ENCODE assay signal across 32 cellular contexts in the genomic region with DNA sequence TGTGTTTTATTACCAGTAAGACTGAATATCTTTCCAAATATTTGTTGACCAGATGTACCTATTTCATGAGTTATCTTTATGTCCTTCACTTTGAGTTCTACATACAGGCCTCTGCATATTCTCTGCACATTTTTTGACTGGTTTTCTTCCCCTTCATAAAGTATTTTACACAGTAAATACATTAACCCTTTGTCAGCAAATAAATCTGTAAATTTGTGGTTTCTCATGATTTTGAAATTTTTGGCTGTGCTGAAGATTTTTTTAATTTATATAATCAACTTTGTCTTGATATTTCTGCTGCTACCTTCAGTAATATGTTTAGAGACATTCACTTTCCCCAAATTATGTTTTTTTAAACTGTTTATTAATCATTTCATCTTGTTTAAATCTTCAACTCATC. TPM values are rescaled to one million over a fixed set of nuclear protein-coding genes. Genes with fewer than 3 reads are reported as not detected.
"Had no signal": no experiment of that assay in that cellular context is flagged by ENCODE, and none has a peak within 500 bp of the region (broad histone marks: within the 10 kb centered on the region; RNA-seq: fewer than 3 reads in every experiment).

No MANE protein-coding gene starts in this region.

- H3K4me1 ChIP-seq: pancreas, psoas muscle, spleen, stomach, thyroid gland, tibial nerve, vagina had no signal

- H3K36me3 Mint-ChIP-seq: naive B cell; naive thymus-derived CD8-positive, alpha-beta T cell; natural killer cell treated with Interleukin-12 subunit alpha and Interleukin-12 subunit beta and Interleukin-15 and Interleukin-18, amount 100 ng/mL, for 72 hours; stimulated activated memory B cell treated with anti-CD40 and anti-IgM and Interleukin-4, amounts not matched to agents 10 μg/mL and 1 μg/mL and 100 μg/mL, for 72 hours had no signal

- H3K27ac Mint-ChIP-seq: naive B cell; naive thymus-derived CD8-positive, alpha-beta T cell; natural killer cell treated with Interleukin-12 subunit alpha and Interleukin-12 subunit beta and Interleukin-15 and Interleukin-18, amount 100 ng/mL, for 72 hours; nephron progenitor cell; progenitor cell of endocrine pancreas; stimulated activated memory B cell treated with anti-CD40 and anti-IgM and Interleukin-4, amounts not matched to agents 10 μg/mL and 1 μg/mL and 100 μg/mL, for 72 hours; stimulated activated naive CD8-positive, alpha-beta T cell treated with anti-CD3 and anti-CD28 coated beads, Interleukin-15, Interleukin-2, amounts not matched to agents 100 ng/mL and 50 ng/mL, for 24 hours had no signal

- H3K9me3 Mint-ChIP-seq: natural killer cell treated with Interleukin-12 subunit alpha and Interleukin-12 subunit beta and Interleukin-15 and Interleukin-18, amount 100 ng/mL, for 72 hours; neural crest cell; stimulated activated naive CD8-positive, alpha-beta T cell treated with anti-CD3 and anti-CD28 coated beads, Interleukin-15, Interleukin-2, amounts not matched to agents 100 ng/mL and 50 ng/mL, for 24 hours had no signal

- H3K9me3 ChIP-seq: neutrophil, pancreas, psoas muscle, spleen, stomach, thoracic aorta, thyroid gland, tibial nerve, upper lobe of left lung, vagina had no signal

- FAIRE-seq: pancreas, urothelium cell line had no signal

- H3K4me2 ChIP-seq: smooth muscle cell had no signal

- H3K36me3 ChIP-seq: neutrophil, pancreas, spleen, stomach, thoracic aorta, thyroid gland, tibial nerve, upper lobe of left lung, vagina had no signal

- H3K27me3 ChIP-seq: neutrophil, pancreas, spleen, stomach, thyroid gland, tibial nerve, upper lobe of left lung, vagina had no signal

- ATAC-seq: naive thymus-derived CD8-positive, alpha-beta T cell; natural killer cell treated with Interleukin-12 subunit alpha and Interleukin-12 subunit beta and Interleukin-15 and Interleukin-18, amount 100 ng/mL, for 72 hours; pancreas; psoas muscle; right cardiac atrium; sciatic nerve; stimulated activated memory B cell treated with anti-CD40 and anti-IgM and Interleukin-4, amounts not matched to agents 10 μg/mL and 1 μg/mL and 100 μg/mL, for 72 hours had no signal

- H3K27ac ChIP-seq: neutrophil, pancreas, psoas muscle, skin epidermis, spleen, stomach, thoracic aorta, thyroid gland, tibial nerve, upper lobe of left lung, vagina had no signal

- H3K4me3 Mint-ChIP-seq: naive B cell; naive thymus-derived CD8-positive, alpha-beta T cell; natural killer cell treated with Interleukin-12 subunit alpha and Interleukin-12 subunit beta and Interleukin-15 and Interleukin-18, amount 100 ng/mL, for 72 hours; nephron progenitor cell; neural crest cell; stimulated activated memory B cell treated with anti-CD40 and anti-IgM and Interleukin-4, amounts not matched to agents 10 μg/mL and 1 μg/mL and 100 μg/mL, for 72 hours; stimulated activated naive CD8-positive, alpha-beta T cell treated with anti-CD3 and anti-CD28 coated beads, Interleukin-15, Interleukin-2, amounts not matched to agents 100 ng/mL and 50 ng/mL, for 24 hours had no signal

- H3K4me3 ChIP-seq: pancreas, psoas muscle, skin epidermis, smooth muscle cell, spleen, stomach, thoracic aorta, thyroid gland, tibial nerve, upper lobe of left lung, vagina had no signal

- H3K4me1 Mint-ChIP-seq: naive B cell; naive thymus-derived CD8-positive, alpha-beta T cell; neural crest cell; stimulated activated memory B cell treated with anti-CD40 and anti-IgM and Interleukin-4, amounts not matched to agents 10 μg/mL and 1 μg/mL and 100 μg/mL, for 72 hours had no signal

- DNase-seq: naive B cell; naive thymus-derived CD8-positive, alpha-beta T cell; nephron progenitor cell; nucleus accumbens; pancreas; posterior cingulate gyrus; psoas muscle; right cardiac atrium; spleen; stimulated activated CD4-positive, alpha-beta T cell treated with anti-CD3 and anti-CD28 coated beads, Interleukin-12 subunit alpha, Interleukin-12 subunit beta, amount 100 ng/mL, for 4 hours; stimulated activated CD4-positive, alpha-beta T cell treated with anti-CD3 and anti-CD28 coated beads, Interleukin-1b, Interleukin-23, amount 100 ng/mL, for 48 hours; stimulated activated CD4-positive, alpha-beta T cell treated with anti-CD3 and anti-CD28 coated beads, Interleukin-4, amount 100 ng/mL, for 1 hour; stimulated activated CD4-positive, alpha-beta T cell treated with anti-CD3 and anti-CD28 coated beads, Interleukin-4, amount 100 ng/mL, for 4 hours; stimulated activated CD8-positive, alpha-beta memory T cell treated with anti-CD3 and anti-CD28 coated beads, Interleukin-4, amount 100 ng/mL, for 48 hours; stimulated activated naive CD4-positive, alpha-beta T cell treated with Interleukin-2 at 50 U/mL for 16 hours; stomach; thyroid gland; trophoblast cell; upper lobe of left lung had no signal

- H3K27me3 Mint-ChIP-seq: natural killer cell treated with Interleukin-12 subunit alpha and Interleukin-12 subunit beta and Interleukin-15 and Interleukin-18, amount 100 ng/mL, for 72 hours; stimulated activated naive CD8-positive, alpha-beta T cell treated with anti-CD3 and anti-CD28 coated beads, Interleukin-15, Interleukin-2, amounts not matched to agents 100 ng/mL and 50 ng/mL, for 24 hours had no signal

RNA-seq across cellular contexts. Expression of a gene that starts 50.5 kb away (rescaled TPM):
- total RNA-seq: naive thymus-derived CD8-positive, alpha-beta T cell; natural killer cell treated with Interleukin-12 subunit alpha and Interleukin-12 subunit beta and Interleukin-15 and Interleukin-18, amount 100 ng/mL, for 72 hours had no signal
- polyA plus RNA-seq: naive thymus-derived CD8-positive, alpha-beta T cell had no signal
